7 cellular contexts compared by ENCODE assay signal in genomic region chr5:36874465-36874864, GRCh38. TPM values are rescaled to one million over a fixed set of nuclear protein-coding genes. Genes with fewer than 3 reads are reported as not detected.
A peak's percentile ranks its signal among the peaks of the same experiment; 100 is the strongest.
DNase-seq lines count a peak whose midpoint lies in the region; ATAC-seq and TF ChIP-seq lines count a peak whose summit lies in the region.

No MANE protein-coding gene starts in this region.

- ATAC-seq in psoas muscle (no peak), GM18502 (IDR thresholded peaks at IDR 0.05; ENCODE audit: poor library complexity, unreplicated experiment) (no peak)

- no peak overlapping the region for H2BK20ac ChIP-seq in H9 (ENCODE audit: low read depth, low read length, poor library complexity, severe bottlenecking)

- H2AFZ ChIP-seq in H9 (ENCODE audit: low read length): no peak overlapping the region

- peaks cover 0 to 5% (median 1%) of the 10 kb centered on the region in 3 experiments; a peak in 4 of 7 replicates for H3K36me3 Mint-ChIP-seq in H9 (ENCODE audit: insufficient read depth in 1 of 3, low read depth in 3 of 3)

- H3K27me3 ChIP-seq in H9 (ENCODE audit: insufficient read depth, low read length) (no peaks in the 10 kb centered on the region), NT2/D1 (ENCODE audit: insufficient read depth, insufficient read length) (no peaks in the 10 kb centered on the region), psoas muscle (ENCODE audit: insufficient read depth in 3 of 3, low read length in 2 of 3) (no peaks in the 10 kb centered on the region)

- no peaks in the 10 kb centered on the region for H3K36me3 ChIP-seq in NT2/D1 (ENCODE audit: insufficient read depth, insufficient read length, low read length)
- no peaks in the 10 kb centered on the region for H3K36me3 ChIP-seq in psoas muscle (ENCODE audit: insufficient read depth in 1 of 2, low read depth in 1 of 2)

- no peak overlapping the region for H2BK120ac ChIP-seq in H9 (ENCODE audit: low read depth, low read length, poor library complexity, severe bottlenecking)

- no peaks in the 10 kb centered on the region for H3K9me3 ChIP-seq in H9 (ENCODE audit: control insufficient read depth, low read depth, low read length)
- no peaks in the 10 kb centered on the region for H3K9me3 ChIP-seq in NT2/D1 (ENCODE audit: insufficient read depth, low read length)
- no peaks in the 10 kb centered on the region for H3K9me3 ChIP-seq in psoas muscle

- no peak overlapping the region for H3K14ac ChIP-seq in H9 (ENCODE audit: insufficient read depth, low read length)

- H3K4me2 ChIP-seq in H9 (ENCODE audit: insufficient read depth, insufficient read length, low read length): peak overlapping the region; percentile 94

- H3K9ac ChIP-seq in H9 (ENCODE audit: extremely low read depth, insufficient read length, low read length) (no peak overlapping the region), NT2/D1 (ENCODE audit: insufficient read length, low read depth) (no peak overlapping the region)

- intact Hi-C loops in psoas muscle (cut with DNase I): loop anchor here (2.0 to 10.0 kb wide), 4 partner anchors 70 to 630 kb away; partner anchors contain the start of gene NADK2 (in 1 of the 2)

- no peaks in the 10 kb centered on the region for H3K79me1 ChIP-seq in H9 (ENCODE audit: insufficient read depth, low read depth, low read length, poor library complexity, severe bottlenecking)

- H3K27me3 Mint-ChIP-seq in H9 (ENCODE audit: low read depth): no peaks in the 10 kb centered on the region

- H4K5ac ChIP-seq in H9 (ENCODE audit: insufficient read length, low read depth, low read length): no peak overlapping the region

- no peak overlapping the region for H3K4ac ChIP-seq in H9 (ENCODE audit: low read depth, low read length)

- H3K23ac ChIP-seq in H9 (ENCODE audit: insufficient read length, low read depth, low read length): no peak overlapping the region

- peak overlapping the region; percentile 86 for H3K4me3 ChIP-seq in NT2/D1 (ENCODE audit: insufficient read length, low read depth)
- peak overlapping the region; percentile 83 for H3K4me3 ChIP-seq in epithelial cell of esophagus (ENCODE audit: low read length)
- H3K4me3 ChIP-seq in psoas muscle: peak overlapping the region; percentile 86

- no peak for DNase-seq in H9
- no peak for DNase-seq in NT2/D1 (ENCODE audit: low read depth, low spot score)
- DNase-seq in epithelial cell of esophagus (ENCODE audit: low read depth): no peak
- DNase-seq in psoas muscle: no peak
- no peak for DNase-seq in GM20000 (ENCODE audit: low spot score)
- DNase-seq in LoVo (ENCODE audit: low spot score): no peak

- no peak overlapping the region for H3K27ac Mint-ChIP-seq in H9

- H3K4me3 Mint-ChIP-seq in H9: peak overlapping the region; percentile 88 to 99

- WGBS in H9 (ENCODE audit: extremely low coverage, insufficient read length, low lambda C conversion rate): no CpG with 5 or more reads among the region's 3 CpGs
- WGBS in psoas muscle, 3 donors: 25 to 38% (median 30%) methylated on average over 3 of the region's 3 CpGs

- peaks cover 31 to 33% of the 10 kb centered on the region in 2 experiments for H3K4me1 Mint-ChIP-seq in H9

- H3K27ac ChIP-seq in H9 (ENCODE audit: insufficient read length, low read depth, low read length) (no peak overlapping the region), psoas muscle (peak overlapping the region; percentile 96)

- H3K4me1 ChIP-seq in H9 (ENCODE audit: insufficient read depth, low read length) (no peaks in the 10 kb centered on the region), NT2/D1 (ENCODE audit: insufficient read depth, insufficient read length) (no peaks in the 10 kb centered on the region), psoas muscle (peaks cover 23% of the 10 kb centered on the region)

- no peak overlapping the region for H2BK5ac ChIP-seq in H9 (ENCODE audit: insufficient read length, low read length)

- no peak overlapping the region for H4K8ac ChIP-seq in H9 (replicated peaks; ENCODE audit: insufficient read length, low read depth, low read length)

- H3K56ac ChIP-seq in H9 (ENCODE audit: insufficient read length, low read depth, low read length): no peak overlapping the region

- H3K9me3 Mint-ChIP-seq in H9: no peaks in the 10 kb centered on the region

- H2AK5ac ChIP-seq in H9 (ENCODE audit: insufficient read length, low read length): no peak overlapping the region

- no peak overlapping the region for H2BK15ac ChIP-seq in H9 (ENCODE audit: low read depth, low read length)

- H2BK12ac ChIP-seq in H9 (ENCODE audit: insufficient read length, low read depth, low read length): no peak overlapping the region

- peaks cover 15% of the 10 kb centered on the region for H3K23me2 ChIP-seq in H9 (ENCODE audit: insufficient read length, low read depth, low read length, poor library complexity, severe bottlenecking)

- no peak for TF ChIP-seq CTCF in H9 (conservative IDR thresholded peaks at IDR 0.05)
- no peak for TF ChIP-seq CTCF in epithelial cell of esophagus (IDR thresholded peaks at IDR 0.05; ENCODE audit: insufficient read depth, low read depth, low read length, missing control alignments)
- TF ChIP-seq CTCF in psoas muscle (IDR thresholded peaks at IDR 0.05): no peak
- TF ChIP-seq CTCF in GM20000 (IDR thresholded peaks at IDR 0.05; ENCODE audit: extremely low read depth, missing control alignments): no peak

- no peaks in the 10 kb centered on the region for H4K20me1 ChIP-seq in H9 (ENCODE audit: control insufficient read depth, insufficient read depth, insufficient read length)

- peaks cover 19% of the 10 kb centered on the region; the same call in 1 of the 2 replicates for H3K79me2 ChIP-seq in H9 (ENCODE audit: insufficient read depth, low read length)

- H3K18ac ChIP-seq in H9 (ENCODE audit: insufficient read length, low read depth, low read length): no peak overlapping the region

- H3T11ph ChIP-seq in H9 (ENCODE audit: low read length): no peak overlapping the region

- no peak overlapping the region for H4K91ac ChIP-seq in H9 (ENCODE audit: insufficient read length, low read depth, low read length)

RNA-seq across cellular contexts. Expression of gene NIPBL, which starts 2.1 kb away (rescaled TPM):
- total RNA-seq in H9 (2021) (56.0 and 61.3 TPM in 2 replicates), psoas muscle (10 to 100 TPM; 38.1 to 51.4 (median 43.7) TPM)
- 10 to 100 TPM; 12.5 to 17.1 (median 14.6) TPM for polyA plus RNA-seq in psoas muscle
